In the genomic region with DNA sequence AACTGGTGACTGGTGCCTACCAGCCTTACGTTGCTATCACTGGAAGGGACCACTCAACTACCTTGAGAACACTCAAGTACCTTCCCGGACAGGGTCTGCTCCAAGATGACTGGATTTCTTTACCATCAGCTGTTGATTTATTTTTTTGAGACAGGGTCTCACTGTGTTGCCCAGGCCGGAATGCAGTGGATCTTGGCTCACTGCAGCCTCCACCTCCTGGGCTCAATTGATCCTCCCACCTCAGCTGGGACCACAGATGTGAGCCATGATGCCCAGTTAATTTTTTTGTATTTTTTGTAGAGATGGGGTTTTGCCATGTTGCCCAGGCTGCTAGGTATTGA, we compare ENCODE assay signal across 11 cellular contexts. TPM values are rescaled to one million over a fixed set of nuclear protein-coding genes. Genes with fewer than 3 reads are reported as not detected.
DNase-seq lines count a peak whose midpoint lies in the region; ATAC-seq and TF ChIP-seq lines count a peak whose summit lies in the region.
"Had no signal": no experiment of that assay in that cellular context is flagged by ENCODE, and none has a peak within 500 bp of the region (broad histone marks: within the 10 kb centered on the region; RNA-seq: fewer than 3 reads in every experiment).

No MANE protein-coding gene starts in this region.

- H3K9me3 ChIP-seq in heart right ventricle, result no peaks in the 10 kb centered on the region
- no peaks in the 10 kb centered on the region for H3K9me3 ChIP-seq in endodermal cell (ENCODE audit: control insufficient read depth, low read length)

- H3K27me3 Mint-ChIP-seq in endodermal cell (ENCODE audit: insufficient read depth), result no peaks in the 10 kb centered on the region
- H3K27me3 Mint-ChIP-seq in osteocyte (ENCODE audit: unreplicated experiment), result no peaks in the 10 kb centered on the region

- no peak overlapping the region for H3K4me3 Mint-ChIP-seq in endodermal cell
- H3K4me3 Mint-ChIP-seq in osteocyte (ENCODE audit: unreplicated experiment), result no peak overlapping the region

- H3K27ac ChIP-seq in heart right ventricle, result peak overlapping the region in 9 of 10 donors; percentile 16 to 84 (median 71)
- no peak overlapping the region for H3K27ac ChIP-seq in endodermal cell (ENCODE audit: low read depth, low read length)
- H3K27ac ChIP-seq: SK-N-MC had no signal

- TF ChIP-seq CTCF in heart right ventricle (IDR thresholded peaks at IDR 0.05), result no peak
- no peak for TF ChIP-seq CTCF in endodermal cell (conservative IDR thresholded peaks at IDR 0.05)
- TF ChIP-seq CTCF in osteocyte (IDR thresholded peaks at IDR 0.05), result no peak

- intact Hi-C loops in heart right ventricle (cut with DNase I) (loop anchor here in 5 of 10 donors (5.0 to 10.0 kb wide), 2 partner anchors 44 to 127 kb away; a partner anchor contains a TSS), Right ventricle myocardium inferior (cut with DNase I) (loop anchor here (5.0 kb wide), 1 partner anchor 124 kb away; no protein-coding TSS in a partner anchor)

- H3K4me3 ChIP-seq in heart right ventricle (no peak overlapping the region), endodermal cell (ENCODE audit: low read length) (no peak overlapping the region)
- H3K4me3 ChIP-seq: SK-N-MC had no signal

- DNase-seq in heart right ventricle (no peak), Right ventricle myocardium inferior (ENCODE audit: missing footprints) (no peak), endodermal cell (no peak), osteocyte (ENCODE audit: extremely low spot score, unreplicated experiment) (no peak), HT-29 (ENCODE audit: low spot score) (no peak), DMS153 (lab: John Stamatoyannopoulos, UW) (no peak), NCI-H187 treated with DMSO at 0.1 percent for 48 hours (lab: John Stamatoyannopoulos, UW) (no peak)
- DNase-seq in activated naive CD4-positive, alpha-beta T cell treated with Interleukin-2 at 50 U/mL for 16 hours, result no peak
- DNase-seq: activated CD4-positive, alpha-beta T cell treated with anti-CD3 and anti-CD28 coated beads, Interleukin-2, amount 50 U/mL, for 48 hours; NCI-H524 had no signal

- H3K9ac ChIP-seq in endodermal cell (ENCODE audit: extremely low read depth, low read length, poor library complexity, severe bottlenecking), result no peak overlapping the region

- H3K4me1 ChIP-seq in heart right ventricle (peaks cover 0 to 28% (median 12%) of the 10 kb centered on the region in 9 donors), endodermal cell (ENCODE audit: control insufficient read depth, insufficient read depth, low read length) (peaks cover 2% of the 10 kb centered on the region)

- peaks cover 0 to 17% (median 5%) of the 10 kb centered on the region in 9 donors for H3K36me3 ChIP-seq in heart right ventricle
- peaks cover 11% of the 10 kb centered on the region for H3K36me3 ChIP-seq in endodermal cell (ENCODE audit: control insufficient read depth, insufficient read depth, low read length)

- no peaks in the 10 kb centered on the region for H3K36me3 Mint-ChIP-seq in endodermal cell (ENCODE audit: low read depth)
- H3K36me3 Mint-ChIP-seq in osteocyte (ENCODE audit: unreplicated experiment), result peaks cover 8% of the 10 kb centered on the region

- ATAC-seq in heart right ventricle, result peak in 1 of 8 donors; percentile 4
- ATAC-seq in Right ventricle myocardium inferior, result no peak

- H3K27ac Mint-ChIP-seq in endodermal cell (peak overlapping the region; percentile 74), osteocyte (ENCODE audit: unreplicated experiment) (peak overlapping the region; percentile 91)

- H3K9me3 Mint-ChIP-seq in endodermal cell (no peaks in the 10 kb centered on the region), osteocyte (ENCODE audit: unreplicated experiment) (no peaks in the 10 kb centered on the region)

- WGBS in heart right ventricle, 2 donors, result 87 to 90% methylated on average over 3 of the region's 3 CpGs
- WGBS in endodermal cell (ENCODE audit: insufficient coverage in 1 of 2, insufficient read length in 1 of 2), 2 experiments, result 94 to 97% methylated on average over 3 of the region's 3 CpGs

- H3K27me3 ChIP-seq in heart right ventricle (no peaks in the 10 kb centered on the region), endodermal cell (ENCODE audit: control insufficient read depth, insufficient read depth, low read length, poor library complexity, severe bottlenecking) (no peaks in the 10 kb centered on the region)

- H3K4me1 Mint-ChIP-seq in endodermal cell, result peaks cover 8% of the 10 kb centered on the region
- peaks cover 21% of the 10 kb centered on the region for H3K4me1 Mint-ChIP-seq in osteocyte (ENCODE audit: unreplicated experiment)

RNA-seq across cellular contexts. Expression of a gene that starts 45.2 kb away (rescaled TPM):
- total RNA-seq in heart right ventricle (10 to 100 TPM in 7 of 10 donors, 1 to 10 TPM in 3; 6.6 to 14.1 (median 11.7) TPM), Right ventricle myocardium inferior (8.9 TPM), endodermal cell (10 to 100 TPM; 79.4 to 83.4 TPM), osteocyte (69.8 and 72.4 TPM in 2 replicates)
- 1 to 10 TPM; 5.0 to 5.8 TPM for polyA plus RNA-seq in heart right ventricle
- 55.8 TPM for polyA plus RNA-seq in endodermal cell (2013, experiment 1 of 2)
- 53.5 TPM for polyA plus RNA-seq in endodermal cell (2013, experiment 2 of 2)
- 17.9 and 24.9 TPM in 2 replicates for total RNA-seq in HT-29 (2014; rRNA removed; shearing (Covaris generic))

RNA-seq across cellular contexts. Expression of a gene that starts 57.5 kb away (rescaled TPM):
- total RNA-seq in heart right ventricle, result 10 to 100 TPM in 8 of 10 donors, 1 to 10 TPM in 2; 8.5 to 12.5 (median 10.8) TPM
- polyA plus RNA-seq in heart right ventricle, result 1 to 10 TPM; 4.2 to 4.6 TPM
- 8.2 TPM for total RNA-seq in Right ventricle myocardium inferior
- total RNA-seq in endodermal cell, result 10 to 100 TPM; 28.2 to 28.6 TPM
- polyA plus RNA-seq in endodermal cell (2013, experiment 1 of 2), result 18.0 TPM
- 18.3 TPM for polyA plus RNA-seq in endodermal cell (2013, experiment 2 of 2)
- total RNA-seq in osteocyte, result 16.6 and 19.5 TPM in 2 replicates
- 9.1 and 10.8 TPM in 2 replicates for total RNA-seq in HT-29 (2014; rRNA removed; shearing (Covaris generic))
